In the genomic region with DNA sequence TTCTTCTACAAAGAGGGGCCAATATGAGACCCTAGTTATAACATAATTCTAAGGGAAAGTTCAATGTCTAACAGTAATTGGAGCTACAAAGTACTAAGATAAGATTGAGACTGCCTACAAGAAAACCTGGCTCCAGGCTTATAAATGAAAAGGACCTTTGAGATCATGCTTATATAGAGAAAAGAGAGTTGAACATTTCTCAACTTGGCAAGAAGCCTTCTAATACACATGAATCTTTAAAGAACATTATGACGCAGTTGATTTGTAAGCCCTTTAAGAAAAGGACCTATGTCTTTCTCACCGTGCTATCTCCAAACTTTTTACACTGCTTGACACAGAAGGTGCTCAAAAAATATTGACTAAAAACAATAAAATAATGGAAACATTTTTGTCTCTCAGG, we compare ENCODE assay signal across 26 cellular contexts.
"Had no signal": no experiment of that assay in that cellular context is flagged by ENCODE, and none has a peak within 500 bp of the region (broad histone marks: within the 10 kb centered on the region; RNA-seq: fewer than 3 reads in every experiment).

No MANE protein-coding gene starts in this region.

- DNase-seq: activated B cell treated with CpG ODN at 0.5 μM for 24 hours; activated CD4-positive, alpha-beta T cell treated with anti-CD3 and anti-CD28 coated beads for 48 hours; activated CD4-positive, alpha-beta T cell treated with anti-CD3 and anti-CD28 coated beads, Interleukin-2, amount 50 U/mL, for 1 hour; activated CD4-positive, alpha-beta T cell treated with anti-CD3 and anti-CD28 coated beads, Interleukin-2, amount 50 U/mL, for 48 hours; activated CD8-positive, alpha-beta memory T cell treated with anti-CD3 and anti-CD28 coated beads for 24 hours; activated CD8-positive, alpha-beta T cell treated with anti-CD3 and anti-CD28 coated beads for 36 hours; activated effector memory CD4-positive, alpha-beta T cell treated with Interleukin-2 at 50 U/mL for 16 hours; activated gamma-delta T cell treated with Interleukin-2 at 50 U/mL for 16 hours; activated naive CD4-positive, alpha-beta T cell treated with anti-CD3 and anti-CD28 coated beads, Interleukin-2, amount 50 U/mL, for 16 hours; activated naive CD4-positive, alpha-beta T cell treated with Interleukin-2 at 50 U/mL for 16 hours; activated T-cell treated with anti-CD3 and anti-CD28 coated beads, Interleukin-2, amount 50 U/mL, for 4 hours; amniotic stem cell; anterior cingulate cortex; brain microvascular endothelial cell; caudate nucleus; cerebellar nuclear complex; dorsolateral prefrontal cortex; effector memory CD4-positive, alpha-beta T cell; endodermal cell; foreskin fibroblast; T-helper 2 cell; WERI-Rb-1 had no signal

- H3K4me3 ChIP-seq: coronary artery, dorsolateral prefrontal cortex had no signal

- ATAC-seq: activated CD4-positive, CD25-positive, alpha-beta regulatory T cell treated with anti-CD3 and anti-CD28 coated beads, Interleukin-2, amount 50 U/mL, for 24 hours; activated CD8-positive, alpha-beta T cell treated with anti-CD3 and anti-CD28 coated beads for 36 hours; activated T-cell treated with anti-CD3 and anti-CD28 coated beads, Interleukin-2, amount 50 U/mL, for 4 hours; activated T-helper 17 cell treated with anti-CD3 and anti-CD28 coated beads, Interleukin-2, amount 50 U/mL, for 72 hours; esophagus mucosa had no signal
